In the genomic region with DNA sequence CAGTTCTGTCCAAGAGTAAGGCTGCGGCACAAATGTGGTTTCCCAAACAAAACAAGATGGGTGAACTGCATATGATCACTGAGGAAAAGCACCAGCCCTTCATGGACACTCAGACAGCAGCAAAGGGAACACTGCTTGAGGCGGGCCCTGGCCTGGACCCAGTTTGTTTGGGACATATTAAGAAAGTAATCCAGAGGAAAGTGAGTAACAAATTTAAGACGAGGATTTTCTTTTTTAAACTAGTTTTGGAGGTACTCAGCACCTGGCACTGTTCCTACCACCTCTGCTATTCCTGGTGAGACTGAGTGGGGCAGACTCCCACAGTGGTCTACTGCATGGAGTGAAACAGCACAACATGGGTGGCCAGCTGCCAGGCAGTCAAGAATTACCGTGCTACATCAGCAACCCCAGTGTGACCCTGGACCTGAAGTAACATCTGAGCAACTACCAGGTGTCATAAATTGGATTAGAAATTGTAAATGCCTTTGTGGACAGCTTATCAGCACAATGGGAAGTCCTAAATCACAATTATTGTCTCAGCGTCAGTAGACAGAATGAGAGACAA, we compare ENCODE assay signal across 14 cellular contexts. TPM values are rescaled to one million over a fixed set of nuclear protein-coding genes. Genes with fewer than 3 reads are reported as not detected.
DNase-seq lines count a peak whose midpoint lies in the region; ATAC-seq and TF ChIP-seq lines count a peak whose summit lies in the region.
"Had no signal": no experiment of that assay in that cellular context is flagged by ENCODE, and none has a peak within 500 bp of the region (broad histone marks: within the 10 kb centered on the region; RNA-seq: fewer than 3 reads in every experiment).

No MANE protein-coding gene starts in this region.

- H3K27me3 ChIP-seq in BE2C (no peaks in the 10 kb centered on the region), esophagus muscularis mucosa (no peaks in the 10 kb centered on the region), esophagus squamous epithelium (no peaks in the 10 kb centered on the region)

- H3K4me1 Mint-ChIP-seq in activated CD8-positive, alpha-beta memory T cell treated with anti-CD3 and anti-CD28 coated beads, Interleukin-2, amount 10 ng/mL, durations not matched to agents 7 days and 5 days, result no peaks in the 10 kb centered on the region
- H3K4me1 Mint-ChIP-seq in activated T-helper 2 cell treated with anti-CD3 and anti-CD28 coated beads, Interferon-gamma antibody, Interleukin-2, Interleukin-4, amounts not matched to agents 10 μg/mL and 5 μg/mL and 100 μg/mL, durations not matched to agents 14 hours and 24 hours and 36 hours (ENCODE audit: low read depth), result peaks cover 3% of the 10 kb centered on the region
- H3K4me1 Mint-ChIP-seq: CD14-positive monocyte had no signal

- no peak for ATAC-seq in activated CD8-positive, alpha-beta memory T cell treated with anti-CD3 and anti-CD28 coated beads, Interleukin-2, amount 10 ng/mL, durations not matched to agents 7 days and 5 days
- ATAC-seq: CD8-positive, alpha-beta T cell; HCT116; HepG2 had no signal

- peaks cover 6% of the 10 kb centered on the region; the same call in 1 of the 2 replicates for H3K4me1 ChIP-seq in BE2C
- peaks cover 0 to 14% (median 0%) of the 10 kb centered on the region in 4 donors for H3K4me1 ChIP-seq in esophagus muscularis mucosa
- H3K4me1 ChIP-seq in esophagus squamous epithelium, result no peaks in the 10 kb centered on the region

- H3K9me3 Mint-ChIP-seq in activated CD8-positive, alpha-beta memory T cell treated with anti-CD3 and anti-CD28 coated beads, Interleukin-2, amount 10 ng/mL, durations not matched to agents 7 days and 5 days (ENCODE audit: low read depth), result no peaks in the 10 kb centered on the region
- no peaks in the 10 kb centered on the region for H3K9me3 Mint-ChIP-seq in activated T-helper 2 cell treated with anti-CD3 and anti-CD28 coated beads, Interferon-gamma antibody, Interleukin-2, Interleukin-4, amounts not matched to agents 10 μg/mL and 5 μg/mL and 100 μg/mL, durations not matched to agents 14 hours and 24 hours and 36 hours
- H3K9me3 Mint-ChIP-seq: CD14-positive monocyte; CD8-positive, alpha-beta T cell had no signal

- H3K9me3 ChIP-seq in BE2C (no peaks in the 10 kb centered on the region), esophagus muscularis mucosa (no peaks in the 10 kb centered on the region), esophagus squamous epithelium (no peaks in the 10 kb centered on the region)
- H3K9me3 ChIP-seq: Caco-2 had no signal

- CTCF ChIA-PET in activated CD8-positive, alpha-beta memory T cell treated with anti-CD3 and anti-CD28 coated beads, Interleukin-2, amount 10 ng/mL, durations not matched to agents 7 days and 5 days (lab: Charles Lee), result interaction anchor here (1.4 kb wide), 1 partner anchor 39 kb away, joined by 4 read pairs; no protein-coding TSS in a partner anchor

- H3K27me3 Mint-ChIP-seq in activated CD8-positive, alpha-beta memory T cell treated with anti-CD3 and anti-CD28 coated beads, Interleukin-2, amount 10 ng/mL, durations not matched to agents 7 days and 5 days, result no peaks in the 10 kb centered on the region
- H3K27me3 Mint-ChIP-seq in activated T-helper 2 cell treated with anti-CD3 and anti-CD28 coated beads, Interferon-gamma antibody, Interleukin-2, Interleukin-4, amounts not matched to agents 10 μg/mL and 5 μg/mL and 100 μg/mL, durations not matched to agents 14 hours and 24 hours and 36 hours (ENCODE audit: low read depth), result no peaks in the 10 kb centered on the region

- intact Hi-C loops in esophagus muscularis mucosa (cut with DNase I), result no loop called here
- intact Hi-C loops in esophagus squamous epithelium (cut with DNase I), result no loop called here
- intact Hi-C loops in activated T-helper 2 cell treated with anti-CD3 and anti-CD28 coated beads, Interferon-gamma antibody, Interleukin-2, Interleukin-4, amounts not matched to agents 10 μg/mL and 5 μg/mL and 100 μg/mL, durations not matched to agents 14 hours and 24 hours and 36 hours (cut with micrococcal nuclease), result no loop called here

- TF ChIP-seq POLR2A in esophagus muscularis mucosa (IDR thresholded peaks at IDR 0.05; ENCODE audit: low read depth) (no peak), esophagus squamous epithelium (IDR thresholded peaks at IDR 0.05) (no peak)

- peak; percentile 35 for DNase-seq in BE2C
- DNase-seq in NCI-H82 treated with DMSO at 0.1 percent for 48 hours (lab: John Stamatoyannopoulos, UW; ENCODE audit: unreplicated experiment), result peak; percentile 22
- DNase-seq in activated CD8-positive, alpha-beta memory T cell treated with anti-CD3 and anti-CD28 coated beads, Interleukin-2, amount 10 ng/mL, durations not matched to agents 7 days and 5 days, result peak; percentile 31
- DNase-seq in esophagus muscularis mucosa (ENCODE audit: extremely low spot score), result peak; percentile 88
- DNase-seq in AG08396 (ENCODE audit: low spot score), result no peak
- no peak for DNase-seq in esophagus squamous epithelium (lab: John Stamatoyannopoulos, UW)
- no peak for DNase-seq in NCI-H2107 (lab: John Stamatoyannopoulos, UW)
- DNase-seq in activated T-helper 2 cell treated with anti-CD3 and anti-CD28 coated beads, Interferon-gamma antibody, Interleukin-2, Interleukin-4, amounts not matched to agents 10 μg/mL and 5 μg/mL and 100 μg/mL, durations not matched to agents 14 hours and 24 hours and 36 hours (ENCODE audit: low spot score), result no peak
- DNase-seq: Caco-2; CD8-positive, alpha-beta T cell; DMS53 had no signal

- 98% methylated on average over 5 of the region's 5 CpGs for WGBS in esophagus muscularis mucosa
- 77 to 88% methylated on average over 3 to 5 of the region's 5 CpGs for WGBS in esophagus squamous epithelium, 2 donors

- H3K4me3 ChIP-seq in BE2C (ENCODE audit: low read depth, low read length), result no peak overlapping the region
- no peak overlapping the region for H3K4me3 ChIP-seq in esophagus muscularis mucosa
- H3K4me3 ChIP-seq in esophagus squamous epithelium, result no peak overlapping the region

- no peak overlapping the region for H3K4me3 Mint-ChIP-seq in activated CD8-positive, alpha-beta memory T cell treated with anti-CD3 and anti-CD28 coated beads, Interleukin-2, amount 10 ng/mL, durations not matched to agents 7 days and 5 days
- H3K4me3 Mint-ChIP-seq in activated T-helper 2 cell treated with anti-CD3 and anti-CD28 coated beads, Interferon-gamma antibody, Interleukin-2, Interleukin-4, amounts not matched to agents 10 μg/mL and 5 μg/mL and 100 μg/mL, durations not matched to agents 14 hours and 24 hours and 36 hours (ENCODE audit: low read depth), result no peak overlapping the region
- H3K4me3 Mint-ChIP-seq: CD14-positive monocyte; CD8-positive, alpha-beta T cell had no signal

- TF ChIP-seq EP300 in esophagus muscularis mucosa (IDR thresholded peaks at IDR 0.05), result no peak

- peaks cover 5% of the 10 kb centered on the region for H3K36me3 Mint-ChIP-seq in activated CD8-positive, alpha-beta memory T cell treated with anti-CD3 and anti-CD28 coated beads, Interleukin-2, amount 10 ng/mL, durations not matched to agents 7 days and 5 days
- H3K36me3 Mint-ChIP-seq in activated T-helper 2 cell treated with anti-CD3 and anti-CD28 coated beads, Interferon-gamma antibody, Interleukin-2, Interleukin-4, amounts not matched to agents 10 μg/mL and 5 μg/mL and 100 μg/mL, durations not matched to agents 14 hours and 24 hours and 36 hours (ENCODE audit: low read depth), result peaks cover 54% of the 10 kb centered on the region
- H3K36me3 Mint-ChIP-seq: CD14-positive monocyte; CD8-positive, alpha-beta T cell had no signal

- H3K36me3 ChIP-seq in BE2C (no peaks in the 10 kb centered on the region), esophagus muscularis mucosa (peaks cover 37 to 96% (median 90%) of the 10 kb centered on the region in 4 donors), esophagus squamous epithelium (peaks cover 0 to 98% (median 0%) of the 10 kb centered on the region in 3 donors)

- H3K27ac ChIP-seq in esophagus muscularis mucosa (replicated peaks in 1 of 4) (no peak overlapping the region), esophagus squamous epithelium (no peak overlapping the region)

- TF ChIP-seq CTCF in BE2C (IDR thresholded peaks at IDR 0.05; ENCODE audit: low read depth, low read length) (no peak), esophagus muscularis mucosa (IDR thresholded peaks at IDR 0.05) (no peak), esophagus squamous epithelium (IDR thresholded peaks at IDR 0.05) (no peak)

- H3K27ac Mint-ChIP-seq in activated CD8-positive, alpha-beta memory T cell treated with anti-CD3 and anti-CD28 coated beads, Interleukin-2, amount 10 ng/mL, durations not matched to agents 7 days and 5 days, result no peak overlapping the region
- no peak overlapping the region for H3K27ac Mint-ChIP-seq in activated T-helper 2 cell treated with anti-CD3 and anti-CD28 coated beads, Interferon-gamma antibody, Interleukin-2, Interleukin-4, amounts not matched to agents 10 μg/mL and 5 μg/mL and 100 μg/mL, durations not matched to agents 14 hours and 24 hours and 36 hours
- H3K27ac Mint-ChIP-seq: CD14-positive monocyte; CD8-positive, alpha-beta T cell had no signal

RNA-seq across cellular contexts. Expression of a gene that starts 28.5 kb away (rescaled TPM):
- 20.3 TPM for polyA plus RNA-seq in BE2C (2012; ENCODE audit: insufficient read depth, insufficient read length, low read depth)
- 10 to 100 TPM in 1 of 2 experiments, 1 to 10 TPM in 1; 8.3 to 19.4 TPM for total RNA-seq in activated CD8-positive, alpha-beta memory T cell treated with anti-CD3 and anti-CD28 coated beads, Interleukin-2, amount 10 ng/mL, durations not matched to agents 7 days and 5 days
- total RNA-seq in esophagus muscularis mucosa (10 to 100 TPM; 28.8 to 44.7 (median 30.8) TPM), esophagus squamous epithelium (10 to 100 TPM; 14.7 to 22.2 (median 16.7) TPM)
- total RNA-seq in activated T-helper 2 cell treated with anti-CD3 and anti-CD28 coated beads, Interferon-gamma antibody, Interleukin-2, Interleukin-4, amounts not matched to agents 10 μg/mL and 5 μg/mL and 100 μg/mL, durations not matched to agents 14 hours and 24 hours and 36 hours, result 44.9 and 47.0 TPM in 2 replicates
- total RNA-seq: CD8-positive, alpha-beta T cell had no signal

RNA-seq across cellular contexts. Expression of a gene that starts 58.3 kb away (rescaled TPM):
- 101 TPM for polyA plus RNA-seq in BE2C (2012; ENCODE audit: insufficient read depth, insufficient read length, low read depth)
- 1 to 10 TPM in 1 of 2 experiments, not detected in 1; 2.3 TPM for total RNA-seq in activated CD8-positive, alpha-beta memory T cell treated with anti-CD3 and anti-CD28 coated beads, Interleukin-2, amount 10 ng/mL, durations not matched to agents 7 days and 5 days
- total RNA-seq in esophagus muscularis mucosa, result 100 to 1,000 TPM in 3 of 4 donors, 10 to 100 TPM in 1; 59.4 to 199 (median 134) TPM
- 10 to 100 TPM; 16.5 to 79.2 (median 47.7) TPM for total RNA-seq in esophagus squamous epithelium
- 1.2 and 2.0 TPM in 2 replicates for total RNA-seq in activated T-helper 2 cell treated with anti-CD3 and anti-CD28 coated beads, Interferon-gamma antibody, Interleukin-2, Interleukin-4, amounts not matched to agents 10 μg/mL and 5 μg/mL and 100 μg/mL, durations not matched to agents 14 hours and 24 hours and 36 hours
- total RNA-seq: Caco-2; CD8-positive, alpha-beta T cell had no signal
- polyA plus RNA-seq: CD14-positive monocyte had no signal

Comparison
In these comparisons a context has a peak if more than half of its experiments do, and no peak if none do; other contexts are left out.
1. DNase-seq: peak in BE2C (single experiment), NCI-H82 treated with DMSO at 0.1 percent for 48 hours (single experiment), activated CD8-positive, alpha-beta memory T cell treated with anti-CD3 and anti-CD28 coated beads, Interleukin-2, amount 10 ng/mL, durations not matched to agents 7 days and 5 days (single experiment) and esophagus muscularis mucosa (single experiment); none in AG08396 (single experiment), esophagus squamous epithelium (single experiment), NCI-H2107 (single experiment) and activated T-helper 2 cell treated with anti-CD3 and anti-CD28 coated beads, Interferon-gamma antibody, Interleukin-2, Interleukin-4, amounts not matched to agents 10 μg/mL and 5 μg/mL and 100 μg/mL, durations not matched to agents 14 hours and 24 hours and 36 hours (single experiment).